Comparison of ENCODE assay signal across 8 cellular contexts in the genomic region with DNA sequence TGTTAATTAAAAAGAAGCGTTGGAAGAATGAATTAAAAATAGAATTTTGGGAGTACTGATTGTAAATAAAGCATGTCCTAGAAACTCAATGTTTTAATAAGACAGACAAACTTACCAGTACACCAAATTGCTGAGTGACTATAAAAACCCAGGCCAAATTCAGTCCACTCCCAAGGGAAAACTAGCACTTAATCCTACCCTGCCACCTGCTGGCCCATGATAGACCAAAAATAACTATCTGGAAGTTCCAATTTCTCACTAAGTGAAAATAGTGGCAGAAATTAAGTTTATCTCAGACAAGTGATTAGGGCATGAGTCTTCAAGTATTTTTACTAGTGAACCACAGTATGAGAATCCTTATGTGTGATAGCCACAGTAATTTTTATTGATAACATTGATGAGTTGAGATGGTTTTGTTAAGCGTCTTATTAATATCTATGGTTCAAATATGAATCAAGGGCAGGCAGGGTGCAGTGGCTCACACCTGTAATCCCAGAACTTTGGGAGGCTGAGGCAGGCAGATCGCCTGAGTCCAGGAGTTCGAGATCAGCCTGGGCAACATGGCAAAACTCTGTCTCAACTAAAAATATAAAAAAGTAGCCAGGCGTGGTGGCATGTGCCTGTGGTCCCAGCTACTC. TPM values are rescaled to one million over a fixed set of nuclear protein-coding genes. Genes with fewer than 3 reads are reported as not detected.
DNase-seq lines count a peak whose midpoint lies in the region; ATAC-seq, FAIRE-seq and TF ChIP-seq lines count a peak whose summit lies in the region.

No MANE protein-coding gene starts in this region.

- peak; percentile 29 for FAIRE-seq in D721Med (lab: Jason Lieb, UNC)
- peak; percentile 80 for FAIRE-seq in K562 (lab: Jason Lieb, UNC)

- H3K27me3 ChIP-seq in H9 (ENCODE audit: insufficient read depth, low read length) (no peaks in the 10 kb centered on the region), K562 (ENCODE audit: control insufficient read depth in 2 of 2, insufficient read depth in 2 of 2, low read length in 2 of 2) (no peaks in the 10 kb centered on the region), kidney epithelial cell (ENCODE audit: control insufficient read depth, insufficient read depth, low read length) (no peaks in the 10 kb centered on the region), vagina (no peaks in the 10 kb centered on the region)

- H4K91ac ChIP-seq in H9 (ENCODE audit: insufficient read length, low read depth, low read length), result no peak overlapping the region

- in situ Hi-C loops in K562 (cut with MboI), result loop anchor here (10.0 kb wide), 1 partner anchor 650 kb away; the partner anchor contains the start of gene CUL5

- H3K4ac ChIP-seq in H9 (ENCODE audit: low read depth, low read length), result no peak overlapping the region

- peak; percentile 92 for ATAC-seq in K562
- no peak for ATAC-seq in sciatic nerve
- ATAC-seq in natural killer cell treated with Interleukin-12 subunit alpha and Interleukin-12 subunit beta and Interleukin-15 and Interleukin-18, amount 100 ng/mL, for 72 hours, result no peak

- H2AFZ ChIP-seq in H9 (ENCODE audit: low read length) (no peak overlapping the region), K562 (ENCODE audit: low read depth, low read length) (0 out of 2 replicates have a peak overlapping the region, but pooled peaks have one; percentile 22)

- H3K79me2 ChIP-seq in H9 (ENCODE audit: insufficient read depth, low read length) (no peaks in the 10 kb centered on the region), K562 (ENCODE audit: control insufficient read depth, insufficient read depth, low read length) (no peaks in the 10 kb centered on the region)

- H3K18ac ChIP-seq in H9 (ENCODE audit: insufficient read length, low read depth, low read length), result no peak overlapping the region

- H2BK5ac ChIP-seq in H9 (ENCODE audit: insufficient read length, low read length), result no peak overlapping the region

- no peak overlapping the region for H3K23ac ChIP-seq in H9 (ENCODE audit: insufficient read length, low read depth, low read length)

- intact Hi-C loops in K562 (cut with micrococcal nuclease), result loop anchor here (2.0 kb wide), 1 partner anchor 656 kb away; no protein-coding TSS in a partner anchor
- intact Hi-C loops in sciatic nerve (cut with DNase I), result no loop called here
- intact Hi-C loops in vagina (cut with DNase I), result no loop called here

- no peak overlapping the region for H3K27ac Mint-ChIP-seq in H9
- no peak overlapping the region for H3K27ac Mint-ChIP-seq in natural killer cell treated with Interleukin-12 subunit alpha and Interleukin-12 subunit beta and Interleukin-15 and Interleukin-18, amount 100 ng/mL, for 72 hours

- peak; percentile 86 to 90 for TF ChIP-seq RAD21 in K562 (CRISPR knock-in tag; conservative IDR thresholded peaks at IDR 0.05 in 1 of 2, IDR thresholded peaks at IDR 0.05 in 1 of 2)

- H3K9me1 ChIP-seq in K562 (ENCODE audit: control insufficient read depth, insufficient read depth, low read length), result no peaks in the 10 kb centered on the region

- H3K27ac ChIP-seq in H9 (ENCODE audit: insufficient read length, low read depth, low read length) (no peak overlapping the region), K562 (ENCODE audit: extremely low read depth, low read depth, low read length) (no peak overlapping the region), vagina (no peak overlapping the region)

- DNase-seq in D721Med (ENCODE audit: insufficient read length, low spot score) (no peak), H9 (no peak), NCI-H82 (lab: John Stamatoyannopoulos, UW) (peak; percentile 68), K562 (ENCODE audit: extremely low read depth in 1 of 4, low spot score in 3 of 4) (peak in 3 of 4 experiments; percentile 30 to 72 (median 64)), kidney epithelial cell (ENCODE audit: low read depth) (no peak), sciatic nerve (ENCODE audit: low spot score) (no peak), vagina (ENCODE audit: extremely low spot score in 2 of 2) (no peak)
- no peak for DNase-seq in natural killer cell treated with Interleukin-12 subunit alpha and Interleukin-12 subunit beta and Interleukin-15 and Interleukin-18, amount 100 ng/mL, for 72 hours (ENCODE audit: low spot score)

- H2BK12ac ChIP-seq in H9 (ENCODE audit: insufficient read length, low read depth, low read length), result no peak overlapping the region

- H3K36me3 Mint-ChIP-seq in H9 (ENCODE audit: insufficient read depth in 1 of 3, low read depth in 3 of 3), result no peaks in the 10 kb centered on the region
- H3K36me3 Mint-ChIP-seq in natural killer cell treated with Interleukin-12 subunit alpha and Interleukin-12 subunit beta and Interleukin-15 and Interleukin-18, amount 100 ng/mL, for 72 hours, result no peaks in the 10 kb centered on the region

- no peaks in the 10 kb centered on the region for H3K79me1 ChIP-seq in H9 (ENCODE audit: insufficient read depth, low read depth, low read length, poor library complexity, severe bottlenecking)

- no peak overlapping the region for H2BK120ac ChIP-seq in H9 (ENCODE audit: low read depth, low read length, poor library complexity, severe bottlenecking)

- H3T11ph ChIP-seq in H9 (ENCODE audit: low read length), result no peak overlapping the region

- H3K4me2 ChIP-seq in H9 (ENCODE audit: insufficient read depth, insufficient read length, low read length) (no peak overlapping the region), K562 (ENCODE audit: insufficient read depth, low read length) (no peak overlapping the region)

- no peak overlapping the region for H3K56ac ChIP-seq in H9 (ENCODE audit: insufficient read length, low read depth, low read length)

- no peak overlapping the region for H2BK15ac ChIP-seq in H9 (ENCODE audit: low read depth, low read length)

- POLR2A ChIA-PET in K562 (lab: Yijun Ruan, JAX), result interaction anchor here (1.2 kb wide), 1 partner anchor 43 kb away, joined by 4 read pairs; no protein-coding TSS in a partner anchor

- H3K4me1 Mint-ChIP-seq in H9, result no peaks in the 10 kb centered on the region
- no peaks in the 10 kb centered on the region for H3K4me1 Mint-ChIP-seq in natural killer cell treated with Interleukin-12 subunit alpha and Interleukin-12 subunit beta and Interleukin-15 and Interleukin-18, amount 100 ng/mL, for 72 hours (ENCODE audit: low read depth in 2 of 2)

- no peak overlapping the region for H4K5ac ChIP-seq in H9 (ENCODE audit: insufficient read length, low read depth, low read length)

- H3K9me3 ChIP-seq in H9 (ENCODE audit: control insufficient read depth, low read depth, low read length) (no peaks in the 10 kb centered on the region), K562 (replicated peaks; ENCODE audit: control insufficient read depth, insufficient read depth, low read depth, low read length) (no peaks in the 10 kb centered on the region), vagina (no peaks in the 10 kb centered on the region)

- H3K36me3 ChIP-seq in K562 (ENCODE audit: control insufficient read depth, insufficient read depth, low read length) (no peaks in the 10 kb centered on the region), kidney epithelial cell (ENCODE audit: control insufficient read depth, insufficient read depth, low read length) (no peaks in the 10 kb centered on the region), vagina (no peaks in the 10 kb centered on the region)

- TF ChIP-seq EP300 in K562 (IDR thresholded peaks at IDR 0.05; ENCODE audit: low read length), result no peak

- H3K9me3 Mint-ChIP-seq in H9, result no peaks in the 10 kb centered on the region
- H3K9me3 Mint-ChIP-seq in natural killer cell treated with Interleukin-12 subunit alpha and Interleukin-12 subunit beta and Interleukin-15 and Interleukin-18, amount 100 ng/mL, for 72 hours, result no peaks in the 10 kb centered on the region

- TF ChIP-seq CTCF in D721Med (IDR thresholded peaks at IDR 0.05; ENCODE audit: insufficient read depth, missing control alignments), result peak; percentile 49
- TF ChIP-seq CTCF in H9 (conservative IDR thresholded peaks at IDR 0.05), result peak; percentile 79
- TF ChIP-seq CTCF in K562 (IDR thresholded peaks at IDR 0.05 in 2 of 3, conservative IDR thresholded peaks at IDR 0.05 in 1 of 3; ENCODE audit: insufficient read depth in 2 of 3, low read depth in 1 of 3, low read length in 3 of 3), result peak; percentile 67 to 88 (median 67)
- peak; percentile 72 for TF ChIP-seq CTCF in kidney epithelial cell (IDR thresholded peaks at IDR 0.05; ENCODE audit: insufficient read depth, low read length, poor library complexity, severe bottlenecking)
- TF ChIP-seq CTCF in vagina (IDR thresholded peaks at IDR 0.05), result no peak

- WGBS in H9 (ENCODE audit: extremely low coverage, insufficient read length, low lambda C conversion rate), result no CpG with 5 or more reads among the region's 5 CpGs
- WGBS in K562 (ENCODE audit: insufficient coverage, low coverage, missing lambda C conversion rate), result 15% methylated on average over 5 of the region's 5 CpGs

- H4K8ac ChIP-seq in H9 (replicated peaks; ENCODE audit: insufficient read length, low read depth, low read length), result no peak overlapping the region

- H2AK5ac ChIP-seq in H9 (ENCODE audit: insufficient read length, low read length), result no peak overlapping the region

- no peak overlapping the region for H2BK20ac ChIP-seq in H9 (ENCODE audit: low read depth, low read length, poor library complexity, severe bottlenecking)

- H4K20me1 ChIP-seq in H9 (ENCODE audit: control insufficient read depth, insufficient read depth, insufficient read length) (no peaks in the 10 kb centered on the region), K562 (replicated peaks; ENCODE audit: control insufficient read depth, insufficient read depth, low read length) (no peaks in the 10 kb centered on the region)

- no TSS peak for BruUV-seq in K562 (replicated peaks; lab: Mats Ljungman, UMichigan)

- no peak overlapping the region for H3K14ac ChIP-seq in H9 (ENCODE audit: insufficient read depth, low read length)

- H3K23me2 ChIP-seq in H9 (ENCODE audit: insufficient read length, low read depth, low read length, poor library complexity, severe bottlenecking), result no peaks in the 10 kb centered on the region

- no peak overlapping the region for H3K4me3 ChIP-seq in K562
- H3K4me3 ChIP-seq in kidney epithelial cell (ENCODE audit: low read depth, low read length), result no peak overlapping the region
- H3K4me3 ChIP-seq in vagina, result no peak overlapping the region

- H3K4me1 ChIP-seq in H9 (ENCODE audit: insufficient read depth, low read length) (no peaks in the 10 kb centered on the region), K562 (replicated peaks in 1 of 2; ENCODE audit: control insufficient read depth in 2 of 2, insufficient read depth in 2 of 2, low read length in 2 of 2) (no peaks in the 10 kb centered on the region), vagina (no peaks in the 10 kb centered on the region)

- TF ChIP-seq POLR2A in K562 (conservative IDR thresholded peaks at IDR 0.05) (no peak), vagina (IDR thresholded peaks at IDR 0.05) (no peak)

- no peak overlapping the region for H3K4me3 Mint-ChIP-seq in H9
- no peak overlapping the region for H3K4me3 Mint-ChIP-seq in natural killer cell treated with Interleukin-12 subunit alpha and Interleukin-12 subunit beta and Interleukin-15 and Interleukin-18, amount 100 ng/mL, for 72 hours

- H3K9ac ChIP-seq in H9 (ENCODE audit: extremely low read depth, insufficient read length, low read length) (no peak overlapping the region), K562 (ENCODE audit: insufficient read depth in 1 of 2, low read depth in 2 of 2, low read length in 2 of 2) (no peak overlapping the region; a peak in 1 of 4 replicates)

- CTCF ChIA-PET in K562 (lab: Yijun Ruan, JAX; ENCODE audit: low intra/inter-chr PET ratio), result interaction anchor here (0.7 to 2.3 kb wide), 8 partner anchors 21 to 1079 kb away, joined by 3 to 14 read pairs (median 3); partner anchors contain the start of genes ATM and NPAT

- H3K27me3 Mint-ChIP-seq in H9 (ENCODE audit: low read depth), result no peaks in the 10 kb centered on the region
- peaks cover 11% of the 10 kb centered on the region in 2 donors for H3K27me3 Mint-ChIP-seq in natural killer cell treated with Interleukin-12 subunit alpha and Interleukin-12 subunit beta and Interleukin-15 and Interleukin-18, amount 100 ng/mL, for 72 hours

RNA-seq across cellular contexts. Expression of gene DDX10, which starts 9.8 kb away (rescaled TPM):
- total RNA-seq in H9 (2021) (46.2 and 48.3 TPM in 2 replicates), K562 (2014; rRNA removed) (48.3 and 50.0 TPM in 2 replicates), K562 (2014; rRNA removed; fragmentation: Illumina TruSeq; extraction: Trizol) (77.2 and 83.6 TPM in 2 replicates), K562 (2015; rRNA removed; fragmentation: Illumina TruSeq; extraction: Trizol) (69.1 and 72.5 TPM in 2 replicates), K562 (2021) (64.6 and 66.6 TPM in 2 replicates), kidney epithelial cell (24.5 and 29.0 TPM in 2 replicates), sciatic nerve (31.6 TPM), vagina (23.8 TPM)
- total RNA-seq in K562 (2011; cell fraction: chromatin; rRNA removed; ENCODE audit: low replicate concordance), result 29.3 and 73.7 TPM in 2 replicates
- total RNA-seq in K562 (2011; cell fraction: nucleolus; rRNA removed), result 23.7 and 24.2 TPM in 2 replicates
- total RNA-seq in K562 (2011; cell fraction: nucleoplasm; rRNA removed), result 33.8 and 41.2 TPM in 2 replicates
- polyA plus RNA-seq in K562 (2011; rRNA removed) (41.7 and 50.7 TPM in 2 replicates), K562 (2014; fragmentation: Illumina TruSeq; extraction: Trizol) (61.0 and 94.6 TPM in 2 replicates), K562 (2014; fragmentation: Nextera tagmentation; extraction: Ambion mirVana) (10 to 100 TPM; 33.9 to 40.8 TPM), K562 (2014; rRNA removed) (42.1 and 45.9 TPM in 2 replicates)
- 30.1 and 51.2 TPM in 2 replicates for polyA plus RNA-seq in K562 (2011; cell fraction: cytosol; rRNA removed)
- 29.6 and 31.2 TPM in 2 replicates for polyA plus RNA-seq in K562 (2011; cell fraction: nucleus; rRNA removed)
- 17.6 and 41.4 TPM in 2 replicates for polyA plus RNA-seq in K562 (2012)
- polyA minus RNA-seq in K562 (2011; rRNA and poly(A)+ RNA removed), result 105 and 107 TPM in 2 replicates
- 33.5 and 34.0 TPM in 2 replicates for polyA minus RNA-seq in K562 (2011; cell fraction: cytosol; rRNA and poly(A)+ RNA removed)
- polyA minus RNA-seq in K562 (2011; cell fraction: nucleus; rRNA and poly(A)+ RNA removed), result 47.0 and 54.5 TPM in 2 replicates
- 10 to 100 TPM; 39.2 to 84.1 TPM for total RNA-seq in natural killer cell treated with Interleukin-12 subunit alpha and Interleukin-12 subunit beta and Interleukin-15 and Interleukin-18, amount 100 ng/mL, for 72 hours

Comparison
In these comparisons a context has a peak if more than half of its experiments do, and no peak if none do; other contexts are left out.
1. DNase-seq: peak in NCI-H82 (single experiment) and K562 (3 of 4); none in D721Med (single experiment), H9 (single experiment), kidney epithelial cell (single experiment), sciatic nerve (single experiment), vagina (0 of 2) and natural killer cell treated with Interleukin-12 subunit alpha and Interleukin-12 subunit beta and Interleukin-15 and Interleukin-18, amount 100 ng/mL, for 72 hours (single experiment).
2. CTCF ChIP-seq: peak in D721Med (single experiment), H9 (single experiment), K562 (3 of 3) and kidney epithelial cell (single experiment); none in vagina (0 of 3).